2 cellular contexts compared by ENCODE assay signal in genomic region chr14:75486317-75486716, GRCh38.
TF ChIP-seq lines count a peak whose summit lies in the region.

No MANE protein-coding gene starts in this region.

TF ChIP-seq in HepG2, 621 proteins besides CTCF, POLR2A, EP300 and RAD21:
- TF ChIP-seq MYNN (CRISPR knock-in tag; IDR thresholded peaks at IDR 0.05; ENCODE audit: low read depth) (no peak), RAD51 (IDR thresholded peaks at IDR 0.05; ENCODE audit: borderline replicate concordance) (peak; percentile 12; the same call in 1 of the 2 replicates), TCF7L2 (IDR thresholded peaks at IDR 0.05; ENCODE audit: low read depth, low read length) (no peak), ZNF513 (CRISPR knock-in tag; conservative IDR thresholded peaks at IDR 0.05) (no peak)

TF ChIP-seq in WTC11, 78 proteins besides CTCF, POLR2A, EP300 and RAD21:
- TF ChIP-seq PRDM15 (CRISPR knock-in tag; IDR thresholded peaks at IDR 0.05) = no peak
- TF ChIP-seq, protein P1, sequence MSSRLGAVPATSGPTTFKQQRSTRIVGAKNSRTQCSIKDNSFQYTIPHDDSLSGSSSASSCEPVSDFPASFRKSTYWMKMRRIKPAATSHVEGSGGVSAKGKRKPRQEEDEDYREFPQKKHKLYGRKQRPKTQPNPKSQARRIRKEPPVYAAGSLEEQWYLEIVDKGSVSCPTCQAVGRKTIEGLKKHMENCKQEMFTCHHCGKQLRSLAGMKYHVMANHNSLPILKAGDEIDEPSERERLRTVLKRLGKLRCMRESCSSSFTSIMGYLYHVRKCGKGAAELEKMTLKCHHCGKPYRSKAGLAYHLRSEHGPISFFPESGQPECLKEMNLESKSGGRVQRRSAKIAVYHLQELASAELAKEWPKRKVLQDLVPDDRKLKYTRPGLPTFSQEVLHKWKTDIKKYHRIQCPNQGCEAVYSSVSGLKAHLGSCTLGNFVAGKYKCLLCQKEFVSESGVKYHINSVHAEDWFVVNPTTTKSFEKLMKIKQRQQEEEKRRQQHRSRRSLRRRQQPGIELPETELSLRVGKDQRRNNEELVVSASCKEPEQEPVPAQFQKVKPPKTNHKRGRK (CRISPR knock-in tag; IDR thresholded peaks at IDR 0.05; ENCODE audit: borderline replicate concordance) = peak; percentile 87; the same call in 1 of the 2 replicates
